In the genomic region with DNA sequence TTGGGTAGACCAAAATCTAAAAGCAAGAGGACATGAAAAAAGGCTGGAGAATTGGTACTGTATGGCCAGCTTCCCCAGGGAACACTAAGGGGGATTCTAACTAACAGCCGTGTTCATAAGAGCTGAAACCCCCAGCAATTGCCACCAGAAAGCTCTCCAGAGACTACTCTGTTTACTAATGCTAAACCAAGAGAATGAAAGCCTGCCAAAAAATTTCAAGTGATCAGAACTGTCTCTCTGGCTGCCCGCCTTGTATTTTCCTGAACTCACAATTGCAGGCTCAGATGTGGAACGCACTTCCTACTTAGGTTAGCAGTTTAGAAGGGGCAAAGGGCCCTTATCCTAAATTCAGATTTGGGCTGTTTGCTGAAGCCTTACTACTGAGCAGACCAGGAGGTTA, we compare ENCODE assay signal across 2 cellular contexts.
TF ChIP-seq lines count a peak whose summit lies in the region.

No MANE protein-coding gene starts in this region.

TF ChIP-seq in liver, 16 proteins besides CTCF, POLR2A, EP300 and RAD21:
- TF ChIP-seq FOXA2 (IDR thresholded peaks at IDR 0.05) (no peak), HNF4A (conservative IDR thresholded peaks at IDR 0.05) (peak in 1 of 2 donors; percentile 14), NR2F2 (IDR thresholded peaks at IDR 0.05) (peak; percentile 9), YY1 (IDR thresholded peaks at IDR 0.05) (no peak), GABPA (IDR thresholded peaks at IDR 0.05 in 1 of 2, conservative IDR thresholded peaks at IDR 0.05 in 1 of 2) (no peak), FOXA1 (IDR thresholded peaks at IDR 0.05) (no peak), JUND (IDR thresholded peaks at IDR 0.05) (no peak), HNF4G (IDR thresholded peaks at IDR 0.05) (no peak), TAF1 (conservative IDR thresholded peaks at IDR 0.05) (no peak)
- TF ChIP-seq, protein P1, sequence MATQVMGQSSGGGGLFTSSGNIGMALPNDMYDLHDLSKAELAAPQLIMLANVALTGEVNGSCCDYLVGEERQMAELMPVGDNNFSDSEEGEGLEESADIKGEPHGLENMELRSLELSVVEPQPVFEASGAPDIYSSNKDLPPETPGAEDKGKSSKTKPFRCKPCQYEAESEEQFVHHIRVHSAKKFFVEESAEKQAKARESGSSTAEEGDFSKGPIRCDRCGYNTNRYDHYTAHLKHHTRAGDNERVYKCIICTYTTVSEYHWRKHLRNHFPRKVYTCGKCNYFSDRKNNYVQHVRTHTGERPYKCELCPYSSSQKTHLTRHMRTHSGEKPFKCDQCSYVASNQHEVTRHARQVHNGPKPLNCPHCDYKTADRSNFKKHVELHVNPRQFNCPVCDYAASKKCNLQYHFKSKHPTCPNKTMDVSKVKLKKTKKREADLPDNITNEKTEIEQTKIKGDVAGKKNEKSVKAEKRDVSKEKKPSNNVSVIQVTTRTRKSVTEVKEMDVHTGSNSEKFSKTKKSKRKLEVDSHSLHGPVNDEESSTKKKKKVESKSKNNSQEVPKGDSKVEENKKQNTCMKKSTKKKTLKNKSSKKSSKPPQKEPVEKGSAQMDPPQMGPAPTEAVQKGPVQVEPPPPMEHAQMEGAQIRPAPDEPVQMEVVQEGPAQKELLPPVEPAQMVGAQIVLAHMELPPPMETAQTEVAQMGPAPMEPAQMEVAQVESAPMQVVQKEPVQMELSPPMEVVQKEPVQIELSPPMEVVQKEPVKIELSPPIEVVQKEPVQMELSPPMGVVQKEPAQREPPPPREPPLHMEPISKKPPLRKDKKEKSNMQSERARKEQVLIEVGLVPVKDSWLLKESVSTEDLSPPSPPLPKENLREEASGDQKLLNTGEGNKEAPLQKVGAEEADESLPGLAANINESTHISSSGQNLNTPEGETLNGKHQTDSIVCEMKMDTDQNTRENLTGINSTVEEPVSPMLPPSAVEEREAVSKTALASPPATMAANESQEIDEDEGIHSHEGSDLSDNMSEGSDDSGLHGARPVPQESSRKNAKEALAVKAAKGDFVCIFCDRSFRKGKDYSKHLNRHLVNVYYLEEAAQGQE (IDR thresholded peaks at IDR 0.05), result no peak
- TF ChIP-seq, protein P2, sequence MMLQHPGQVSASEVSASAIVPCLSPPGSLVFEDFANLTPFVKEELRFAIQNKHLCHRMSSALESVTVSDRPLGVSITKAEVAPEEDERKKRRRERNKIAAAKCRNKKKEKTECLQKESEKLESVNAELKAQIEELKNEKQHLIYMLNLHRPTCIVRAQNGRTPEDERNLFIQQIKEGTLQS (IDR thresholded peaks at IDR 0.05), result no peak

TF ChIP-seq in HepG2, 621 proteins besides CTCF, POLR2A, EP300 and RAD21:
- TF ChIP-seq MAF1 (CRISPR knock-in tag; IDR thresholded peaks at IDR 0.05; ENCODE audit: borderline replicate concordance) (no peak), CBX1 (IDR thresholded peaks at IDR 0.05; ENCODE audit: low read depth) (no peak), CBX5 (CRISPR knock-in tag; IDR thresholded peaks at IDR 0.05; ENCODE audit: borderline replicate concordance) (no peak), XRCC5 (optimal IDR thresholded peaks at IDR 0.05; ENCODE audit: low read length) (no peak), ZIK1 (CRISPR knock-in tag; IDR thresholded peaks at IDR 0.05; ENCODE audit: borderline replicate concordance, low read depth) (no peak), RCOR2 (CRISPR knock-in tag; IDR thresholded peaks at IDR 0.05) (no peak), ETV5 (CRISPR knock-in tag; IDR thresholded peaks at IDR 0.05; ENCODE audit: borderline replicate concordance) (no peak), ZNF557 (CRISPR knock-in tag; IDR thresholded peaks at IDR 0.05) (no peak), ZMAT3 (CRISPR knock-in tag; conservative IDR thresholded peaks at IDR 0.05) (no peak), ZNF816 (CRISPR knock-in tag; IDR thresholded peaks at IDR 0.05; ENCODE audit: borderline replicate concordance) (no peak), RXRB (CRISPR knock-in tag; IDR thresholded peaks at IDR 0.05; ENCODE audit: borderline replicate concordance) (no peak), KDM6A (CRISPR knock-in tag; IDR thresholded peaks at IDR 0.05; ENCODE audit: low read depth) (no peak), ZBTB21 (CRISPR knock-in tag; IDR thresholded peaks at IDR 0.05) (no peak), ZNF335 (CRISPR knock-in tag; IDR thresholded peaks at IDR 0.05) (no peak)
- TF ChIP-seq, protein P3, sequence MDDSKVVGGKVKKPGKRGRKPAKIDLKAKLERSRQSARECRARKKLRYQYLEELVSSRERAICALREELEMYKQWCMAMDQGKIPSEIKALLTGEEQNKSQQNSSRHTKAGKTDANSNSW (CRISPR knock-in tag; IDR thresholded peaks at IDR 0.05; ENCODE audit: borderline replicate concordance), result no peak
